19 cellular contexts compared by ENCODE assay signal in genomic region chr5:174535691-174536090, GRCh38.
DNase-seq lines count a peak whose midpoint lies in the region; ATAC-seq and TF ChIP-seq lines count a peak whose summit lies in the region.
"Had no signal": no experiment of that assay in that cellular context is flagged by ENCODE, and none has a peak within 500 bp of the region (broad histone marks: within the 10 kb centered on the region; RNA-seq: fewer than 3 reads in every experiment).

No MANE protein-coding gene starts in this region.

- H3K4me3 Mint-ChIP-seq in GM23338 (no peak overlapping the region), endodermal cell (no peak overlapping the region)
- H3K4me3 Mint-ChIP-seq: activated CD4-positive, alpha-beta T cell treated with anti-CD3 and anti-CD28 coated beads for 36 hours; activated naive CD4-positive, alpha-beta T cell treated with anti-CD3 and anti-CD28 coated beads for 36 hours had no signal

- no peak overlapping the region for H3K23ac ChIP-seq in neuronal stem cell (ENCODE audit: low read depth, low read length, poor library complexity)

- H2AFZ ChIP-seq in GM23338 (no peak overlapping the region), neuronal stem cell (ENCODE audit: low read length) (no peak overlapping the region), GM23248 (no peak overlapping the region)

- H3K27me3 ChIP-seq in GM23338 (ENCODE audit: insufficient read depth) = no peaks in the 10 kb centered on the region
- no peaks in the 10 kb centered on the region for H3K27me3 ChIP-seq in endodermal cell (ENCODE audit: control insufficient read depth, insufficient read depth, low read length, poor library complexity, severe bottlenecking)
- H3K27me3 ChIP-seq in neuronal stem cell (ENCODE audit: control insufficient read depth in 3 of 3, insufficient read depth in 3 of 3, low read depth in 1 of 3, low read length in 3 of 3) = no peaks in the 10 kb centered on the region
- H3K27me3 ChIP-seq in GM23248 (replicated peaks; ENCODE audit: insufficient read depth) = no peaks in the 10 kb centered on the region
- H3K27me3 ChIP-seq: BE2C, suprapubic skin had no signal

- peak; percentile 16 for DNase-seq in GM23338 (ENCODE audit: low spot score)
- peak; percentile 60 for DNase-seq in NCI-H748 treated with DMSO at 0.1 percent for 48 hours (lab: John Stamatoyannopoulos, UW)
- DNase-seq in endodermal cell = peak; percentile 67
- DNase-seq in neuronal stem cell (ENCODE audit: low spot score) = peak; percentile 21
- no peak for DNase-seq in NCI-H2196 (lab: John Stamatoyannopoulos, UW; ENCODE audit: unreplicated experiment)
- DNase-seq in GM23248 = no peak
- DNase-seq: activated CD4-positive, alpha-beta T cell treated with anti-CD3 and anti-CD28 coated beads for 36 hours; activated naive CD4-positive, alpha-beta T cell treated with anti-CD3 and anti-CD28 coated beads for 36 hours; BE2C; DMS 273 treated with DMSO at 0.1 percent for 48 hours; effector CD4-positive, alpha-beta T cell; foreskin melanocyte; lower lobe of right lung; NCI-H2081; NCI-H526 treated with DMSO at 0.1 percent for 48 hours; T-helper 2 cell had no signal

- H3K27ac Mint-ChIP-seq in GM23338 = no peak overlapping the region
- no peak overlapping the region for H3K27ac Mint-ChIP-seq in endodermal cell
- H3K27ac Mint-ChIP-seq: activated CD4-positive, alpha-beta T cell treated with anti-CD3 and anti-CD28 coated beads for 36 hours; activated naive CD4-positive, alpha-beta T cell treated with anti-CD3 and anti-CD28 coated beads for 36 hours had no signal

- no peaks in the 10 kb centered on the region for H3K79me1 ChIP-seq in neuronal stem cell (ENCODE audit: low read depth, low read length)

- H4K91ac ChIP-seq in neuronal stem cell (ENCODE audit: low read depth, low read length, poor library complexity) = no peak overlapping the region

- H3K36me3 Mint-ChIP-seq in GM23338 (ENCODE audit: low read depth) = no peaks in the 10 kb centered on the region
- H3K36me3 Mint-ChIP-seq in endodermal cell (ENCODE audit: low read depth) = no peaks in the 10 kb centered on the region

- no peak overlapping the region for H3K18ac ChIP-seq in neuronal stem cell (ENCODE audit: low read length)

- H3K36me3 ChIP-seq in GM23338 (ENCODE audit: insufficient read depth) (no peaks in the 10 kb centered on the region), endodermal cell (ENCODE audit: control insufficient read depth, insufficient read depth, low read length) (no peaks in the 10 kb centered on the region), neuronal stem cell (replicated peaks in 1 of 2; ENCODE audit: control insufficient read depth in 2 of 2, insufficient read depth in 2 of 2, low read length in 2 of 2) (no peaks in the 10 kb centered on the region), GM23248 (ENCODE audit: low read depth) (no peaks in the 10 kb centered on the region)
- H3K36me3 ChIP-seq: BE2C, lower lobe of right lung, suprapubic skin had no signal

- H3F3A ChIP-seq in GM23338 (replicated peaks; ENCODE audit: low read depth) = no peaks in the 10 kb centered on the region
- peaks cover 22% of the 10 kb centered on the region for H3F3A ChIP-seq in GM23248 (ENCODE audit: insufficient read depth)

- H3K4me1 Mint-ChIP-seq in GM23338 (peaks cover 31% of the 10 kb centered on the region; the same call in 2 of the 3 replicates), endodermal cell (peaks cover 57% of the 10 kb centered on the region)

- no peak overlapping the region for H3K4ac ChIP-seq in neuronal stem cell (ENCODE audit: low read length)

- TF ChIP-seq CTCF in GM23338 (conservative IDR thresholded peaks at IDR 0.05; ENCODE audit: low read depth in 2 of 2) (no peak), endodermal cell (conservative IDR thresholded peaks at IDR 0.05) (no peak)

- H2BK120ac ChIP-seq in neuronal stem cell (ENCODE audit: low read depth, low read length) = no peak overlapping the region

- H3K9me2 ChIP-seq in GM23338 (ENCODE audit: insufficient read depth) = no peaks in the 10 kb centered on the region
- no peaks in the 10 kb centered on the region for H3K9me2 ChIP-seq in GM23248 (ENCODE audit: insufficient read depth)

- H3K79me2 ChIP-seq in GM23338 (replicated peaks; ENCODE audit: insufficient read depth) = no peaks in the 10 kb centered on the region
- H3K79me2 ChIP-seq in GM23248 (ENCODE audit: insufficient read depth) = no peaks in the 10 kb centered on the region

- WGBS in endodermal cell (ENCODE audit: insufficient coverage in 1 of 2, insufficient read length in 1 of 2), 2 experiments = 90 to 95% methylated on average over 2 of the region's 2 CpGs
- WGBS in neuronal stem cell (ENCODE audit: extremely low coverage in 2 of 2, insufficient read length in 2 of 2, insufficient replicate concordance in 1 of 2), 2 donors = no CpG with 5 or more reads among the region's 2 CpGs
- WGBS in GM23248 (ENCODE audit: low coverage in 1 of 2, low lambda C conversion rate in 2 of 2, missing lambda C conversion rate in 2 of 2), 2 experiments = 90 to 93% methylated on average over 2 of the region's 2 CpGs

- in situ Hi-C loops in GM23248 (cut with MboI) = no loop called here

- H3K9me3 Mint-ChIP-seq in GM23338 (peaks cover 8% of the 10 kb centered on the region), endodermal cell (peaks cover 12% of the 10 kb centered on the region)
- H3K9me3 Mint-ChIP-seq: activated naive CD4-positive, alpha-beta T cell treated with anti-CD3 and anti-CD28 coated beads for 36 hours had no signal

- no peak overlapping the region for H4K8ac ChIP-seq in neuronal stem cell (ENCODE audit: low read depth, low read length)

- peak; percentile 12; the same call in 1 of the 3 replicates for ATAC-seq in GM23338
- ATAC-seq in HG03175 (IDR thresholded peaks at IDR 0.05; ENCODE audit: unreplicated experiment) = no peak
- no peak for ATAC-seq in HG03439 (IDR thresholded peaks at IDR 0.05; ENCODE audit: unreplicated experiment)
- ATAC-seq: activated CD4-positive, alpha-beta T cell treated with anti-CD3 and anti-CD28 coated beads for 36 hours; lower lobe of right lung had no signal

- no peak overlapping the region for H2BK15ac ChIP-seq in neuronal stem cell (ENCODE audit: low read length)

- no peak overlapping the region for H2BK5ac ChIP-seq in neuronal stem cell (ENCODE audit: low read length)

- H3K4me1 ChIP-seq in GM23338 (ENCODE audit: insufficient read depth) (peaks cover 16% of the 10 kb centered on the region; the same call in 1 of the 2 replicates), endodermal cell (ENCODE audit: control insufficient read depth, insufficient read depth, low read length) (peaks cover 21% of the 10 kb centered on the region), neuronal stem cell (ENCODE audit: control insufficient read depth in 2 of 2, insufficient read depth in 1 of 2, low read depth in 1 of 2, low read length in 2 of 2) (peaks cover 0 to 25% of the 10 kb centered on the region in 2 donors), GM23248 (ENCODE audit: insufficient read depth) (peaks cover 22% of the 10 kb centered on the region)

- H3K27me3 Mint-ChIP-seq in GM23338 (ENCODE audit: insufficient read depth, low read depth, poor library complexity) (peaks cover 11% of the 10 kb centered on the region), endodermal cell (ENCODE audit: insufficient read depth) (peaks cover 8% of the 10 kb centered on the region)

- H3K9ac ChIP-seq in endodermal cell (ENCODE audit: extremely low read depth, low read length, poor library complexity, severe bottlenecking) (no peak overlapping the region), neuronal stem cell (ENCODE audit: low read depth, low read length, poor library complexity) (no peak overlapping the region), GM23248 (no peak overlapping the region)

- H4K20me1 ChIP-seq in GM23338 (replicated peaks; ENCODE audit: insufficient read depth) (no peaks in the 10 kb centered on the region), GM23248 (ENCODE audit: insufficient read depth) (no peaks in the 10 kb centered on the region)

- H3K27ac ChIP-seq in GM23338 (ENCODE audit: low read depth) (no peak overlapping the region), endodermal cell (ENCODE audit: low read depth, low read length) (no peak overlapping the region), neuronal stem cell (replicated peaks; ENCODE audit: low read length) (peak overlapping the region; percentile 65), GM23248 (no peak overlapping the region)
- H3K27ac ChIP-seq: lower lobe of right lung, suprapubic skin had no signal

- no peak overlapping the region for H2AK5ac ChIP-seq in neuronal stem cell (ENCODE audit: low read depth, low read length)

- no peaks in the 10 kb centered on the region for H3K9me3 ChIP-seq in endodermal cell (ENCODE audit: control insufficient read depth, low read length)
- H3K9me3 ChIP-seq in neuronal stem cell (replicated peaks in 1 of 2; ENCODE audit: control insufficient read depth in 2 of 2, insufficient read depth in 1 of 2, low read depth in 1 of 2, low read length in 2 of 2) = no peaks in the 10 kb centered on the region
- H3K9me3 ChIP-seq in GM23248 (ENCODE audit: low read depth) = no peaks in the 10 kb centered on the region
- H3K9me3 ChIP-seq: BE2C, lower lobe of right lung, suprapubic skin had no signal

- no peak overlapping the region for H3K14ac ChIP-seq in neuronal stem cell (ENCODE audit: low read length)

- H3K4me3 ChIP-seq in GM23338 = no peak overlapping the region
- no peak overlapping the region for H3K4me3 ChIP-seq in endodermal cell (ENCODE audit: low read length)
- H3K4me3 ChIP-seq in neuronal stem cell (ENCODE audit: low read length in 2 of 2) = no peak overlapping the region
- H3K4me3 ChIP-seq in GM23248 = no peak overlapping the region
- H3K4me3 ChIP-seq: lower lobe of right lung, suprapubic skin had no signal

- H3K4me2 ChIP-seq in GM23338 (no peak overlapping the region), neuronal stem cell (ENCODE audit: insufficient read depth, low read length, poor library complexity, severe bottlenecking) (no peak overlapping the region), GM23248 (ENCODE audit: unreplicated experiment) (no peak overlapping the region)

- no peak overlapping the region for H2BK12ac ChIP-seq in neuronal stem cell (ENCODE audit: low read length)

TF ChIP-seq in GM23338, 12 proteins besides CTCF, POLR2A, EP300 and RAD21 (continues in another document):
- TF ChIP-seq POLR2AphosphoS5 (IDR thresholded peaks at IDR 0.05; ENCODE audit: low read depth) = no peak
- TF ChIP-seq JUNB (IDR thresholded peaks at IDR 0.05; ENCODE audit: unreplicated experiment) = no peak
- TF ChIP-seq CREB1 (CRISPR knock-in tag; IDR thresholded peaks at IDR 0.05; ENCODE audit: low read depth) = no peak
- no peak for TF ChIP-seq EZH2phosphoT487 (IDR thresholded peaks at IDR 0.05; ENCODE audit: unreplicated experiment)
- no peak for TF ChIP-seq EZH2 (IDR thresholded peaks at IDR 0.05; ENCODE audit: low read depth, unreplicated experiment)

Comparison
In these comparisons a context has a peak if more than half of its experiments do, and no peak if none do; other contexts are left out.
1. DNase-seq: peak in GM23338 (single experiment), NCI-H748 treated with DMSO at 0.1 percent for 48 hours (single experiment), endodermal cell (single experiment) and neuronal stem cell (single experiment); none in NCI-H2196 (single experiment) and GM23248 (single experiment).